Comparison of ENCODE assay signal across 1 cellular context in the genomic region with DNA sequence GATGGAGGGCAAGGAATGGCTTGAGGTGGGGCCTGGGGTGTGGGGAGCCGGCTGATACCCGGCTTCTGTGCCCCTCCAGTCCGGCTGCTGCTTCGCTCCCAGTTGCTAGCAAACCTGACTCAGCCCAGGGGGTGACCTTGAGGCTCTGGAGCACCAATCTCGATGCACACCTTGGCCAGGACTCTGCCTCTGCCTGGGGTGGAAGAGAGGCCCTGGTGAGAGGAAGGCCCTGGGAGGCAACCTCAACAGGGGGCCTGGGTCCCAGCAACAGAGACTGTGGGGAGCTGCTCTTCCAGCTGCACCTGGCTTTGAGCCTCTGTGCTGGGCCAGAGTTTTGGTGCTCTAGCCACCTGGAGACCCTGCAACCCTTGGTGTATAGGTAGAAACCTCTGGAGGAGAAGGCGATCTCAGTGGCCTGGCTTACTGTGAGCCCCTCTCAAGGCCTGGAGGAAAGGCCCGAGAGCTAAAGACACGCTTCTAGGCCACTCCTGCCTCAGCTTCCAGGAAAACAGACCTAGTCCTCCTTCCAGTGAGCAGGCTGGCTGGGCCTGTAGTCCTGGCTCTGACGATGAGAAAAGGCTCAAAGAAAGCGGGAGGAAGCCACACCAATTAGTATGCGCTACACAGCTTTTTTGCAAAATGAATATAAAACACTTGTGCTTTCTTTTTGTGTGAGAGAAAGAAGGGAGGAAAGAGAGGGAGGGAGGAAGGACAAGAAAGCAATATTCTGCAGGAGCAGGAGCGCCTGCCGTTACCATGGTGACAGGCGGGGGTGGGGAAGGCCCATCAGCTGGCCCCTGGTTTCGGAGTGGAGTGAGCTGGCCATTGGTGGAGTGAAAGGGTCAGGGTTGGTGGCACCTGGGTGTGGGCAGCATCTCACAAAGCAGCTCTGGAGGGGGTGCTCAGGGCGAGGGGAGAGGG.
TF ChIP-seq lines count a peak whose summit lies in the region.

No MANE protein-coding gene starts in this region.

TF ChIP-seq in GM12878, 131 proteins besides CTCF, POLR2A, EP300 and RAD21:
- no peak for TF ChIP-seq SRF (IDR thresholded peaks at IDR 0.05; ENCODE audit: low read depth in 2 of 2, low read length in 2 of 2)
- TF ChIP-seq, protein P1, sequence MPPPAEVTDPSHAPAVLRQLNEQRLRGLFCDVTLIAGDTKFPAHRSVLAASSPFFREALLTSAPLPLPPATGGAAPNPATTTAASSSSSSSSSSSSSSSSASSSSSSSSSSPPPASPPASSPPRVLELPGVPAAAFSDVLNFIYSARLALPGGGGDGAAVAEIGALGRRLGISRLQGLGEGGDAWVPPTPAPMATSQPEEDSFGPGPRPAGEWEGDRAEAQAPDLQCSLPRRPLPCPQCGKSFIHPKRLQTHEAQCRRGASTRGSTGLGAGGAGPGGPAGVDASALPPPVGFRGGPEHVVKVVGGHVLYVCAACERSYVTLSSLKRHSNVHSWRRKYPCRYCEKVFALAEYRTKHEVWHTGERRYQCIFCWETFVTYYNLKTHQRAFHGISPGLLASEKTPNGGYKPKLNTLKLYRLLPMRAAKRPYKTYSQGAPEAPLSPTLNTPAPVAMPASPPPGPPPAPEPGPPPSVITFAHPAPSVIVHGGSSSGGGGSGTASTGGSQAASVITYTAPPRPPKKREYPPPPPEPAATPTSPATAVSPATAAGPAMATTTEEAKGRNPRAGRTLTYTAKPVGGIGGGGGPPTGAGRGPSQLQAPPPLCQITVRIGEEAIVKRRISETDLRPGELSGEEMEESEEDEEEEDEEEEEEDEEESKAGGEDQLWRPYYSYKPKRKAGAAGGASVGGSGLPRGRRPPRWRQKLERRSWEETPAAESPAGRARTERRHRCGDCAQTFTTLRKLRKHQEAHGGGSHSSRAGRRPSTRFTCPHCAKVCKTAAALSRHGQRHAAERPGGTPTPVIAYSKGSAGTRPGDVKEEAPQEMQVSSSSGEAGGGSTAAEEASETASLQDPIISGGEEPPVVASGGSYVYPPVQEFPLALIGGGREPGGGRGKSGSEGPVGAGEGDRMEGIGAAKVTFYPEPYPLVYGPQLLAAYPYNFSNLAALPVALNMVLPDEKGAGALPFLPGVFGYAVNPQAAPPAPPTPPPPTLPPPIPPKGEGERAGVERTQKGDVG (CRISPR knock-in tag; IDR thresholded peaks at IDR 0.05) = no peak
- no peak for TF ChIP-seq TBL1XR1 (IDR thresholded peaks at IDR 0.05; ENCODE audit: low read depth, low read length)
- TF ChIP-seq, protein P2, sequence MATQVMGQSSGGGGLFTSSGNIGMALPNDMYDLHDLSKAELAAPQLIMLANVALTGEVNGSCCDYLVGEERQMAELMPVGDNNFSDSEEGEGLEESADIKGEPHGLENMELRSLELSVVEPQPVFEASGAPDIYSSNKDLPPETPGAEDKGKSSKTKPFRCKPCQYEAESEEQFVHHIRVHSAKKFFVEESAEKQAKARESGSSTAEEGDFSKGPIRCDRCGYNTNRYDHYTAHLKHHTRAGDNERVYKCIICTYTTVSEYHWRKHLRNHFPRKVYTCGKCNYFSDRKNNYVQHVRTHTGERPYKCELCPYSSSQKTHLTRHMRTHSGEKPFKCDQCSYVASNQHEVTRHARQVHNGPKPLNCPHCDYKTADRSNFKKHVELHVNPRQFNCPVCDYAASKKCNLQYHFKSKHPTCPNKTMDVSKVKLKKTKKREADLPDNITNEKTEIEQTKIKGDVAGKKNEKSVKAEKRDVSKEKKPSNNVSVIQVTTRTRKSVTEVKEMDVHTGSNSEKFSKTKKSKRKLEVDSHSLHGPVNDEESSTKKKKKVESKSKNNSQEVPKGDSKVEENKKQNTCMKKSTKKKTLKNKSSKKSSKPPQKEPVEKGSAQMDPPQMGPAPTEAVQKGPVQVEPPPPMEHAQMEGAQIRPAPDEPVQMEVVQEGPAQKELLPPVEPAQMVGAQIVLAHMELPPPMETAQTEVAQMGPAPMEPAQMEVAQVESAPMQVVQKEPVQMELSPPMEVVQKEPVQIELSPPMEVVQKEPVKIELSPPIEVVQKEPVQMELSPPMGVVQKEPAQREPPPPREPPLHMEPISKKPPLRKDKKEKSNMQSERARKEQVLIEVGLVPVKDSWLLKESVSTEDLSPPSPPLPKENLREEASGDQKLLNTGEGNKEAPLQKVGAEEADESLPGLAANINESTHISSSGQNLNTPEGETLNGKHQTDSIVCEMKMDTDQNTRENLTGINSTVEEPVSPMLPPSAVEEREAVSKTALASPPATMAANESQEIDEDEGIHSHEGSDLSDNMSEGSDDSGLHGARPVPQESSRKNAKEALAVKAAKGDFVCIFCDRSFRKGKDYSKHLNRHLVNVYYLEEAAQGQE (IDR thresholded peaks at IDR 0.05; ENCODE audit: low read depth, low read length) = no peak
- TF ChIP-seq JUNB (IDR thresholded peaks at IDR 0.05) = no peak
- no peak for TF ChIP-seq BMI1 (IDR thresholded peaks at IDR 0.05; ENCODE audit: borderline replicate concordance)
- TF ChIP-seq EED (IDR thresholded peaks at IDR 0.05; ENCODE audit: low read depth) = no peak
- no peak for TF ChIP-seq TARDBP (IDR thresholded peaks at IDR 0.05; ENCODE audit: borderline replicate concordance)
- no peak for TF ChIP-seq HDAC6 (IDR thresholded peaks at IDR 0.05; ENCODE audit: unreplicated experiment)
- TF ChIP-seq NFYA (IDR thresholded peaks at IDR 0.05; ENCODE audit: borderline replicate concordance, low read depth, low read length) = no peak
- TF ChIP-seq BCLAF1 (IDR thresholded peaks at IDR 0.05) = no peak
- TF ChIP-seq, protein P3, sequence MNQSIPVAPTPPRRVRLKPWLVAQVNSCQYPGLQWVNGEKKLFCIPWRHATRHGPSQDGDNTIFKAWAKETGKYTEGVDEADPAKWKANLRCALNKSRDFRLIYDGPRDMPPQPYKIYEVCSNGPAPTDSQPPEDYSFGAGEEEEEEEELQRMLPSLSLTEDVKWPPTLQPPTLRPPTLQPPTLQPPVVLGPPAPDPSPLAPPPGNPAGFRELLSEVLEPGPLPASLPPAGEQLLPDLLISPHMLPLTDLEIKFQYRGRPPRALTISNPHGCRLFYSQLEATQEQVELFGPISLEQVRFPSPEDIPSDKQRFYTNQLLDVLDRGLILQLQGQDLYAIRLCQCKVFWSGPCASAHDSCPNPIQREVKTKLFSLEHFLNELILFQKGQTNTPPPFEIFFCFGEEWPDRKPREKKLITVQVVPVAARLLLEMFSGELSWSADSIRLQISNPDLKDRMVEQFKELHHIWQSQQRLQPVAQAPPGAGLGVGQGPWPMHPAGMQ (IDR thresholded peaks at IDR 0.05; ENCODE audit: borderline replicate concordance) = no peak
- TF ChIP-seq ZNF274 (IDR thresholded peaks at IDR 0.05; ENCODE audit: insufficient read depth, insufficient read length) = no peak
